In the genomic region with DNA sequence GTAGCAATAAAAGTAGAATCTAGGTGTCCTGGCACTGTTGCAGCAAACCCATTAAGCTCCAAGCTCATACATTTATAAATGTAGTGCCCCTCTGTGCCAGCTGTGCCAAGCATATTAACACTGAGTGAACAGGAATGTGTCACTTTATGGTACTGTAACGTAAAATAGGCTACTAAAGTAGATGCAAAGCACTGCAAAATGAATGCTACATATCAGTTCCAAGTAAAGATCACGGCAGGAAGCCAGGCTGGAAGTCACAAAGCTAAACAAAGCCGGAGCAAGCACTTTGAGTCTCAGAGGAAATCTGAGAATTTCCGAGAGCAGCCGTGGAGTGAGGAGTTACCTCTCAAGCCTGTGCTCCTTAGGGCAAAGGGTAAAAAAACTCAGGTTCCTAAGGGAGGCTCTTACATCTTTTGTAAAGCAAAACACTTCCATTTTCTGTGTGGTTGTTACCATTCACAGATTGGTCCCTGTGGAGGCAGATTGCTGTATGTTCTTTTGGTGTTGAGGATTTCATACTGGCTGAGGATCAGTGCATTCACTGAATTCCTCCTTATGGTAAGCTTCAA, we compare ENCODE assay signal across 11 cellular contexts.
A peak's percentile ranks its signal among the peaks of the same experiment; 100 is the strongest.
DNase-seq lines count a peak whose midpoint lies in the region; ATAC-seq and TF ChIP-seq lines count a peak whose summit lies in the region.
"Had no signal": no experiment of that assay in that cellular context is flagged by ENCODE, and none has a peak within 500 bp of the region (broad histone marks: within the 10 kb centered on the region; RNA-seq: fewer than 3 reads in every experiment).

No MANE protein-coding gene starts in this region.

- intact Hi-C loops in left cardiac atrium (cut with DNase I) = no loop called here

- H3K9me2 ChIP-seq in neural cell (ENCODE audit: insufficient read depth, low read length) = no peaks in the 10 kb centered on the region

- H3K4me2 ChIP-seq in BLaER1 (peak overlapping the region; percentile 86), neural cell (ENCODE audit: low read length) (peak overlapping the region; percentile 50)

- TF ChIP-seq CTCF in astrocyte of the cerebellum (IDR thresholded peaks at IDR 0.05; ENCODE audit: low read depth, low read length, missing control alignments) = no peak
- no peak for TF ChIP-seq CTCF in neural cell (IDR thresholded peaks at IDR 0.05; ENCODE audit: poor library complexity, severe bottlenecking)

- no peaks in the 10 kb centered on the region; the same call in 1 of the 2 replicates for H4K20me1 ChIP-seq in BLaER1
- no peaks in the 10 kb centered on the region for H4K20me1 ChIP-seq in neural cell (ENCODE audit: insufficient read depth)

- no peak overlapping the region for H2AFZ ChIP-seq in neural cell (ENCODE audit: low read depth, low read length)

- no peaks in the 10 kb centered on the region for H3K79me2 ChIP-seq in neural cell (replicated peaks; ENCODE audit: insufficient read depth, low read length)

- H3K36me3 ChIP-seq in BLaER1 = peaks cover 23% of the 10 kb centered on the region
- H3K36me3 ChIP-seq in neural cell (ENCODE audit: insufficient read depth, low read length) = peaks cover 5% of the 10 kb centered on the region

- in situ Hi-C loops in astrocyte of the cerebellum (cut with HindIII; ENCODE audit: low sequenced_read_pairs) = no loop called here
- in situ Hi-C loops in KBM-7 (cut with MboI; ENCODE audit: low pct_unique_long_range_greater_than_20kb, low sequenced_read_pairs) = no loop called here

- TF ChIP-seq EP300 in neural cell (conservative IDR thresholded peaks at IDR 0.05; ENCODE audit: poor library complexity, severe bottlenecking) = no peak

- TF ChIP-seq RAD21 in neural cell (conservative IDR thresholded peaks at IDR 0.05) = no peak

- ATAC-seq in left cardiac atrium = peak; percentile 45 to 46
- ATAC-seq in GM18907 (IDR thresholded peaks at IDR 0.05; ENCODE audit: unreplicated experiment) = no peak
- no peak for ATAC-seq in HG03460 (IDR thresholded peaks at IDR 0.05; ENCODE audit: unreplicated experiment)

- H3K27me3 ChIP-seq in BLaER1 = no peaks in the 10 kb centered on the region
- no peaks in the 10 kb centered on the region for H3K27me3 ChIP-seq in neural cell (ENCODE audit: insufficient read depth, low read depth, low read length)

- H3K9me3 ChIP-seq in BLaER1 (no peaks in the 10 kb centered on the region), neural cell (ENCODE audit: low read length) (no peaks in the 10 kb centered on the region)

- H3K9ac ChIP-seq in BLaER1 = peak overlapping the region; percentile 69
- peak overlapping the region; percentile 13 for H3K9ac ChIP-seq in neural cell (ENCODE audit: low read length)

- DNase-seq in astrocyte of the cerebellum (ENCODE audit: low read depth) (peak; percentile 15), left cardiac atrium (no peak), KBM-7 (no peak), NCI-H510A (lab: John Stamatoyannopoulos, UW) (no peak)
- DNase-seq: GDM1, NCI-H1694 treated with DMSO at 0.1 percent for 48 hours, T-helper 9 cell had no signal

- peak overlapping the region; percentile 41 for H3K4me3 ChIP-seq in BLaER1
- H3K4me3 ChIP-seq in astrocyte of the cerebellum (ENCODE audit: low read depth, low read length) = no peak overlapping the region
- H3K4me3 ChIP-seq in neural cell (ENCODE audit: low read length) = peak overlapping the region; percentile 54

- H3K27ac ChIP-seq in BLaER1 (peak overlapping the region; percentile 61), neural cell (ENCODE audit: low read length) (peak overlapping the region; percentile 43)

- no peaks in the 10 kb centered on the region for H3F3A ChIP-seq in neural cell (ENCODE audit: insufficient read depth, low read length, poor library complexity, severe bottlenecking)

- H3K4me1 ChIP-seq in BLaER1 = peaks cover 91% of the 10 kb centered on the region

TF ChIP-seq in neural cell, 6 proteins besides CTCF, POLR2A, EP300 and RAD21:
- peak; percentile 16 for TF ChIP-seq POLR2AphosphoS5 (IDR thresholded peaks at IDR 0.05)
- no peak for TF ChIP-seq EZH2 (IDR thresholded peaks at IDR 0.05; ENCODE audit: borderline replicate concordance, insufficient read depth, low read length, poor library complexity, severe bottlenecking)

Comparison
In these comparisons a context has a peak if more than half of its experiments do, and no peak if none do; other contexts are left out.
1. ATAC-seq: peak in left cardiac atrium (2 of 2); none in GM18907 (single experiment) and HG03460 (single experiment).